Comparison of ENCODE assay signal across 8 cellular contexts in genomic region chr1:237386362-237387143, GRCh38.
DNase-seq lines count a peak whose midpoint lies in the region; ATAC-seq, FAIRE-seq and TF ChIP-seq lines count a peak whose summit lies in the region.

No MANE protein-coding gene starts in this region.

- H3K4me1 ChIP-seq in HepG2 (ENCODE audit: insufficient read depth, low read length): no peaks in the 10 kb centered on the region

- DNase-seq in NCI-H1092 treated with DMSO at 0.1 percent for 48 hours (lab: John Stamatoyannopoulos, UW): peak; percentile 22
- no peak for DNase-seq in NCI-H1092 (lab: John Stamatoyannopoulos, UW)
- peak; percentile 41 to 44 for DNase-seq in Kasumi-1 (lab: John Stamatoyannopoulos, UW)
- DNase-seq in amniotic epithelial cell (ENCODE audit: low read depth): peak; percentile 25
- peak; percentile 17 for DNase-seq in HepG2 (ENCODE audit: low spot score)
- DNase-seq in kidney glomerular epithelial cell (lab: John Stamatoyannopoulos, UW): no peak
- DNase-seq in middle frontal gyrus (ENCODE audit: extremely low spot score, low spot score): no peak
- DNase-seq in activated CD8-positive, alpha-beta memory T cell treated with anti-CD3 and anti-CD28 coated beads, Interleukin-2, amount 50 U/mL, for 4 hours: no peak

- no peak for FAIRE-seq in HepG2 (lab: Jason Lieb, UNC)

- peak; percentile 35; the same call in 1 of the 2 replicates for TF ChIP-seq RAD21 in HepG2 (CRISPR knock-in tag; IDR thresholded peaks at IDR 0.05)

- no peak for TF ChIP-seq POLR2A in HepG2 (IDR thresholded peaks at IDR 0.05; ENCODE audit: insufficient read depth in 1 of 2, low read depth in 2 of 2, low read length in 2 of 2)

- no TSS peak for BruUV-seq in HepG2 (replicated peaks; lab: Mats Ljungman, UMichigan)

- TF ChIP-seq EP300 in HepG2 (IDR thresholded peaks at IDR 0.05; ENCODE audit: low read depth in 2 of 2, low read length in 2 of 2) (no peak), HepG2 (CRISPR knock-in tag; IDR thresholded peaks at IDR 0.05; ENCODE audit: borderline replicate concordance) (no peak)

- H3K4me3 ChIP-seq in HepG2 (replicated peaks in 1 of 3; ENCODE audit: insufficient read depth in 1 of 3, low read depth in 2 of 3, low read length in 3 of 3): no peak overlapping the region

- CTCF ChIA-PET in HepG2 (lab: Yijun Ruan, JAX; ENCODE audit: low intra/inter-chr PET ratio, low total read pairs): interaction anchor here (0.7 to 2.3 kb wide), 3 partner anchors 627 to 778 kb away, joined by 3 to 17 read pairs (median 6); no protein-coding TSS in a partner anchor

- no peaks in the 10 kb centered on the region for H3K9me3 ChIP-seq in HepG2 (ENCODE audit: low read length)

- peak; percentile 30; the same call in 1 of the 3 replicates for ATAC-seq in HepG2

- H3K9ac ChIP-seq in HepG2 (ENCODE audit: insufficient read depth, low read depth, low read length): no peak overlapping the region

- intact Hi-C loops in HepG2 (cut with micrococcal nuclease; ENCODE audit: unreplicated experiment): loop anchor here (1.0 to 10.0 kb wide), 4 partner anchors 522 to 1279 kb away; no protein-coding TSS in a partner anchor

- no peak overlapping the region for H2AFZ ChIP-seq in HepG2 (ENCODE audit: low read length)

- peaks cover 0 to 2% of the 10 kb centered on the region in 2 experiments; a peak in 1 of 5 replicates for H3K27me3 ChIP-seq in HepG2 (ENCODE audit: control insufficient read depth in 1 of 2, insufficient read depth in 2 of 2, low read length in 2 of 2)

- TF ChIP-seq CTCF in HepG2 (CRISPR knock-in tag; IDR thresholded peaks at IDR 0.05): peak; percentile 62

- WGBS in HepG2 (ENCODE audit: low lambda C conversion rate): 6% methylated on average over 8 of the region's 8 CpGs

- H4K20me1 ChIP-seq in HepG2 (ENCODE audit: insufficient read depth, low read length): no peaks in the 10 kb centered on the region

- no peak overlapping the region for H3K4me2 ChIP-seq in HepG2 (ENCODE audit: low read depth, low read length)

- in situ Hi-C loops in HepG2 (cut with HindIII; ENCODE audit: extremely low pct_ligation_motif_present, low pct_unique_long_range_greater_than_20kb): loop anchor here (10.0 to 25.0 kb wide), 3 partner anchors 632 to 1274 kb away; partner anchors contain the start of gene HEATR1

- H3K36me3 ChIP-seq in HepG2 (replicated peaks in 1 of 2; ENCODE audit: control insufficient read depth in 1 of 2, insufficient read depth in 2 of 2, low read length in 2 of 2): no peaks in the 10 kb centered on the region

- no peak overlapping the region for H3K27ac ChIP-seq in HepG2 (ENCODE audit: extremely low read length, insufficient read depth, low read length)

- POLR2A ChIA-PET in HepG2 (lab: Yijun Ruan, JAX): no interaction called here

- no peaks in the 10 kb centered on the region for H3K79me2 ChIP-seq in HepG2 (ENCODE audit: insufficient read depth, low read length)

TF ChIP-seq in HepG2, 621 proteins besides CTCF, POLR2A, EP300 and RAD21:
- TF ChIP-seq SMC3 (IDR thresholded peaks at IDR 0.05; ENCODE audit: low read length) (peak; percentile 29; the same call in 1 of the 2 replicates), KLF11 (CRISPR knock-in tag; IDR thresholded peaks at IDR 0.05) (no peak), MIER3 (CRISPR knock-in tag; IDR thresholded peaks at IDR 0.05; ENCODE audit: borderline replicate concordance) (no peak), STAG1 (CRISPR knock-in tag; IDR thresholded peaks at IDR 0.05) (peak; percentile 80)
- TF ChIP-seq, protein P1, sequence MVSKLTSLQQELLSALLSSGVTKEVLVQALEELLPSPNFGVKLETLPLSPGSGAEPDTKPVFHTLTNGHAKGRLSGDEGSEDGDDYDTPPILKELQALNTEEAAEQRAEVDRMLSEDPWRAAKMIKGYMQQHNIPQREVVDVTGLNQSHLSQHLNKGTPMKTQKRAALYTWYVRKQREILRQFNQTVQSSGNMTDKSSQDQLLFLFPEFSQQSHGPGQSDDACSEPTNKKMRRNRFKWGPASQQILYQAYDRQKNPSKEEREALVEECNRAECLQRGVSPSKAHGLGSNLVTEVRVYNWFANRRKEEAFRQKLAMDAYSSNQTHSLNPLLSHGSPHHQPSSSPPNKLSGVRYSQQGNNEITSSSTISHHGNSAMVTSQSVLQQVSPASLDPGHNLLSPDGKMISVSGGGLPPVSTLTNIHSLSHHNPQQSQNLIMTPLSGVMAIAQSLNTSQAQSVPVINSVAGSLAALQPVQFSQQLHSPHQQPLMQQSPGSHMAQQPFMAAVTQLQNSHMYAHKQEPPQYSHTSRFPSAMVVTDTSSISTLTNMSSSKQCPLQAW (CRISPR knock-in tag; IDR thresholded peaks at IDR 0.05): no peak
- TF ChIP-seq, protein P2, sequence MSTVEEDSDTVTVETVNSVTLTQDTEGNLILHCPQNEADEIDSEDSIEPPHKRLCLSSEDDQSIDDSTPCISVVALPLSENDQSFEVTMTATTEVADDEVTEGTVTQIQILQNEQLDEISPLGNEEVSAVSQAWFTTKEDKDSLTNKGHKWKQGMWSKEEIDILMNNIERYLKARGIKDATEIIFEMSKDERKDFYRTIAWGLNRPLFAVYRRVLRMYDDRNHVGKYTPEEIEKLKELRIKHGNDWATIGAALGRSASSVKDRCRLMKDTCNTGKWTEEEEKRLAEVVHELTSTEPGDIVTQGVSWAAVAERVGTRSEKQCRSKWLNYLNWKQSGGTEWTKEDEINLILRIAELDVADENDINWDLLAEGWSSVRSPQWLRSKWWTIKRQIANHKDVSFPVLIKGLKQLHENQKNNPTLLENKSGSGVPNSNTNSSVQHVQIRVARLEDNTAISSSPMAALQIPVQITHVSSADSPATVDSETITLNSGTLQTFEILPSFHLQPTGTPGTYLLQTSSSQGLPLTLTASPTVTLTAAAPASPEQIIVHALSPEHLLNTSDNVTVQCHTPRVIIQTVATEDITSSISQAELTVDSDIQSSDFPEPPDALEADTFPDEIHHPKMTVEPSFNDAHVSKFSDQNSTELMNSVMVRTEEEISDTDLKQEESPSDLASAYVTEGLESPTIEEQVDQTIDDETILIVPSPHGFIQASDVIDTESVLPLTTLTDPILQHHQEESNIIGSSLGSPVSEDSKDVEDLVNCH (CRISPR knock-in tag; IDR thresholded peaks at IDR 0.05): no peak

Comparison
In these comparisons a context has a peak if more than half of its experiments do, and no peak if none do; other contexts are left out.
1. DNase-seq: peak in NCI-H1092 treated with DMSO at 0.1 percent for 48 hours (single experiment), Kasumi-1 (2 of 2), amniotic epithelial cell (single experiment) and HepG2 (single experiment); none in NCI-H1092 (single experiment), kidney glomerular epithelial cell (single experiment), middle frontal gyrus (single experiment) and activated CD8-positive, alpha-beta memory T cell treated with anti-CD3 and anti-CD28 coated beads, Interleukin-2, amount 50 U/mL, for 4 hours (single experiment).